Comparison of ENCODE assay signal across 14 cellular contexts in the genomic region with DNA sequence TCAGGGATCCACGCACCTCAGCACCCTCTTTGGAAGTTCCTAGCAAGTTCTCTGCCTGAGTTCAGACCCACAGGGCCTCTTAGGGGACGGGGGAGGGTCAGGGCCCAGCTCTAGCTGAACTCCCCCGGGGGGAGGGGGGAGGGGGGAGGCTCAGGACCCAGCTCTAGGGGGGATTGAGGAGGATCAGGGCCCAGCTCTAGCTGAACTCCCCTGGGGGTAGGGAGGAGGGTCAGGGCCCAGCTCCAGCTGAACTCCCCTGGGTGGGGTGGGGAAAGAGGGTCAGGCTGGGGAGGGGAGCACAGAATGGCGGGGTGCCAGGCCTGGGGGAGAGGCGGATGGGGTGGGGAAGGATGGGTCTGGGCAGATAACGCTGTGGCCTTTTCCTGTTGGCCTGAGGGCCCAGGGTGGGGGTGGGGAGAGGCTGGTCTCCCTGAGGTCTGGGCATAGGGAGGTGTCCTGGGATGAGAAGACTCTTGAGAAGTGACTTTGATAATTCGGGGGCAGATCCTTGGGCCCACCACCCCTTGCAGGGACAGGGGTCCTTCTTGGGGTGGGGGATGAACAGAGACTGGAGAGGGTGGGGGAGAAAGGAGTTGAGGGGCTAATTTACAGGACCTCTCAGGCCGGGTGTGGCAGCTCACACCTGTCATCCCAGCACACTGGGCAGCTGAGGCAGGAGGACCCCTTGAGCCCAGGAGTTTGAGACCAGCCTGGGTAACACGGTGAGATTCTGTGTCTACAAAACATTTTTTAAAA. TPM values are rescaled to one million over a fixed set of nuclear protein-coding genes. Genes with fewer than 3 reads are reported as not detected.
A peak's percentile ranks its signal among the peaks of the same experiment; 100 is the strongest.
DNase-seq lines count a peak whose midpoint lies in the region; ATAC-seq, FAIRE-seq and TF ChIP-seq lines count a peak whose summit lies in the region.
"Had no signal": no experiment of that assay in that cellular context is flagged by ENCODE, and none has a peak within 500 bp of the region (broad histone marks: within the 10 kb centered on the region; RNA-seq: fewer than 3 reads in every experiment).

No MANE protein-coding gene starts in this region.

- no peaks in the 10 kb centered on the region for H3K27me3 ChIP-seq in HepG2 (ENCODE audit: control insufficient read depth in 1 of 2, insufficient read depth in 2 of 2, low read length in 2 of 2)
- H3K27me3 ChIP-seq: dorsolateral prefrontal cortex had no signal

- H3K36me3 ChIP-seq in HepG2 (replicated peaks in 1 of 2; ENCODE audit: control insufficient read depth in 1 of 2, insufficient read depth in 2 of 2, low read length in 2 of 2) = no peaks in the 10 kb centered on the region

- H3K4me2 ChIP-seq in A549 (peak overlapping the region; percentile 53), HepG2 (ENCODE audit: low read depth, low read length) (peak overlapping the region; percentile 43)

- no peaks in the 10 kb centered on the region for H3K9me3 ChIP-seq in A549
- H3K9me3 ChIP-seq in HepG2 (ENCODE audit: low read length) = no peaks in the 10 kb centered on the region

- no peak overlapping the region for H2AFZ ChIP-seq in HepG2 (ENCODE audit: low read length)

- H3K4me3 ChIP-seq in A549 = no peak overlapping the region
- peak overlapping the region in 1 of 3 experiments; percentile 38; a peak in 1 of 6 replicates for H3K4me3 ChIP-seq in HepG2 (replicated peaks in 1 of 3; ENCODE audit: insufficient read depth in 1 of 3, low read depth in 2 of 3, low read length in 3 of 3)
- H3K4me3 ChIP-seq: dorsolateral prefrontal cortex had no signal

- TF ChIP-seq RAD21 in A549 (conservative IDR thresholded peaks at IDR 0.05 in 1 of 2, IDR thresholded peaks at IDR 0.05 in 1 of 2) = no peak; a peak in 1 of 5 replicates
- TF ChIP-seq RAD21 in HepG2 (CRISPR knock-in tag; IDR thresholded peaks at IDR 0.05) = no peak

- ATAC-seq in A549 (peak; percentile 44 to 45; a peak in 5 of 6 replicates), HepG2 (no peak), GM18519 (IDR thresholded peaks at IDR 0.05; ENCODE audit: low FRiP score, unreplicated experiment) (no peak), GM21619 (IDR thresholded peaks at IDR 0.05; ENCODE audit: unreplicated experiment) (no peak)
- ATAC-seq: T-cell had no signal

- H3K79me2 ChIP-seq in HepG2 (ENCODE audit: insufficient read depth, low read length) = no peaks in the 10 kb centered on the region

- no peak for FAIRE-seq in A549 (lab: Jason Lieb, UNC)
- FAIRE-seq in HepG2 (lab: Jason Lieb, UNC) = no peak
- FAIRE-seq: urothelium cell line had no signal

- TF ChIP-seq POLR2A in A549 (IDR thresholded peaks at IDR 0.05; ENCODE audit: low read length) = no peak; the same call in 1 of the 2 replicates
- no peak for TF ChIP-seq POLR2A in HepG2 (IDR thresholded peaks at IDR 0.05; ENCODE audit: insufficient read depth in 1 of 2, low read depth in 2 of 2, low read length in 2 of 2)

- CTCF ChIA-PET in A549 (lab: Yijun Ruan, JAX) = interaction anchor here (0.6 to 0.8 kb wide), 2 partner anchors 18 to 21 kb away, joined by 3 read pairs; no protein-coding TSS in a partner anchor
- CTCF ChIA-PET in HepG2 (lab: Yijun Ruan, JAX; ENCODE audit: low intra/inter-chr PET ratio, low total read pairs) = no interaction called here

- H3K27ac ChIP-seq in A549 (peak overlapping the region; percentile 63 to 93), HepG2 (ENCODE audit: extremely low read length, insufficient read depth, low read length) (no peak overlapping the region)

- POLR2A ChIA-PET in A549 (lab: Yijun Ruan, JAX) (no interaction called here), HepG2 (lab: Yijun Ruan, JAX) (interaction anchor here (1.1 kb wide), 1 partner anchor 10 kb away, joined by 4 read pairs; no protein-coding TSS in a partner anchor)

- WGBS in A549 (ENCODE audit: missing lambda C conversion rate) = 54% methylated on average over 2 of the region's 9 CpGs
- 21% methylated on average over 7 of the region's 9 CpGs for WGBS in HepG2 (ENCODE audit: low lambda C conversion rate)

- H3K9ac ChIP-seq in HepG2 (ENCODE audit: insufficient read depth, low read depth, low read length) = peak overlapping the region; percentile 10; the same call in 1 of the 2 replicates

- in situ Hi-C loops in HepG2 (cut with HindIII; ENCODE audit: extremely low pct_ligation_motif_present, low pct_unique_long_range_greater_than_20kb) = no loop called here

- BruUV-seq in HepG2 (replicated peaks; lab: Mats Ljungman, UMichigan) = no TSS peak

- H3K4me1 ChIP-seq in A549 = peaks cover 36% of the 10 kb centered on the region
- H3K4me1 ChIP-seq in HepG2 (ENCODE audit: insufficient read depth, low read length) = peaks cover 77% of the 10 kb centered on the region

- DNase-seq in A549 (ENCODE audit: low read depth in 1 of 2, low spot score in 1 of 2) (peak in 1 of 2 experiments; percentile 52), UCSD-AML1 (lab: John Stamatoyannopoulos, UW; ENCODE audit: unreplicated experiment) (peak; percentile 60), HepG2 (ENCODE audit: low spot score) (no peak), COLO829 (ENCODE audit: low spot score) (no peak)
- DNase-seq: activated naive CD8-positive, alpha-beta T cell treated with anti-CD3 and anti-CD28 coated beads, Interleukin-2, amount 10 ng/mL, durations not matched to agents 7 days and 5 days; dorsolateral prefrontal cortex; NCI-H1105 treated with DMSO at 0.1 percent for 48 hours; NCI-H774; retina; T-cell had no signal

- TF ChIP-seq CTCF in A549 (IDR thresholded peaks at IDR 0.05) = no peak
- no peak for TF ChIP-seq CTCF in HepG2 (CRISPR knock-in tag; IDR thresholded peaks at IDR 0.05)

- H4K20me1 ChIP-seq in HepG2 (ENCODE audit: insufficient read depth, low read length) = no peaks in the 10 kb centered on the region

- intact Hi-C loops in HepG2 (cut with micrococcal nuclease; ENCODE audit: unreplicated experiment) = no loop called here

- TF ChIP-seq EP300 in A549 (IDR thresholded peaks at IDR 0.05) (0 out of 5 replicates have a peak, but pooled peaks of 1 of the 2 experiments have one; percentile 9), HepG2 (IDR thresholded peaks at IDR 0.05; ENCODE audit: low read depth in 2 of 2, low read length in 2 of 2) (no peak), HepG2 (CRISPR knock-in tag; IDR thresholded peaks at IDR 0.05; ENCODE audit: borderline replicate concordance) (no peak)

RNA-seq across cellular contexts. Expression of a gene that starts 5.5 kb away (rescaled TPM):
- polyA plus RNA-seq in A549 (2011; rRNA removed) = 144 and 207 TPM in 2 replicates
- polyA plus RNA-seq in A549 (2012; cell fraction: cytosol; rRNA removed) = 326 and 379 TPM in 2 replicates
- polyA plus RNA-seq in A549 (2012; cell fraction: nucleus; rRNA removed) = 472 and 807 TPM in 2 replicates
- polyA plus RNA-seq in A549 (2017; fragmentation: RNase III; extraction: RNeasy Plus Mini Kit Qiagen cat#74134 plus additional on column Dnase treatment) = 264 to 299 TPM (median 285 TPM) in 3 replicates
- polyA minus RNA-seq in A549 (2011; rRNA and poly(A)+ RNA removed) = 224 and 254 TPM in 2 replicates
- 188 and 195 TPM in 2 replicates for total RNA-seq in HepG2 (2016; rRNA removed; fragmentation: Illumina TruSeq; extraction: Trizol)
- total RNA-seq in HepG2 (2016; cell fraction: cytosol; rRNA removed; fragmentation: Illumina TruSeq; extraction: Trizol; ENCODE audit: low read depth) = 49.8 and 51.1 TPM in 2 replicates
- 161 and 198 TPM in 2 replicates for total RNA-seq in HepG2 (2016; cell fraction: insoluble cytoplasmic fraction; rRNA removed; fragmentation: Illumina TruSeq; extraction: Trizol)
- 106 and 109 TPM in 2 replicates for total RNA-seq in HepG2 (2016; cell fraction: membrane; rRNA removed; fragmentation: Illumina TruSeq; extraction: Trizol)
- total RNA-seq in HepG2 (2016; cell fraction: nucleus; rRNA removed; fragmentation: Illumina TruSeq; extraction: Trizol) = 117 and 125 TPM in 2 replicates
- 288 and 314 TPM in 2 replicates for polyA plus RNA-seq in HepG2 (2011; rRNA removed)
- polyA plus RNA-seq in HepG2 (2011; cell fraction: cytosol; rRNA removed) = 80.5 and 107 TPM in 2 replicates
- polyA plus RNA-seq in HepG2 (2011; cell fraction: nucleus; rRNA removed) = 339 and 475 TPM in 2 replicates
- polyA plus RNA-seq in HepG2 (2012) = 291 and 347 TPM in 2 replicates
- polyA plus RNA-seq in HepG2 (2016; cell fraction: cytosol; fragmentation: Illumina TruSeq; extraction: Trizol; ENCODE audit: low read depth) = 51.1 and 55.1 TPM in 2 replicates
- 208 and 235 TPM in 2 replicates for polyA plus RNA-seq in HepG2 (2016; cell fraction: insoluble cytoplasmic fraction; fragmentation: Illumina TruSeq; extraction: Trizol; ENCODE audit: low read depth)
- polyA plus RNA-seq in HepG2 (2016; cell fraction: membrane; fragmentation: Illumina TruSeq; extraction: Trizol; ENCODE audit: low read depth) = 112 TPM in 2 replicates
- polyA plus RNA-seq in HepG2 (2016; cell fraction: nucleus; fragmentation: Illumina TruSeq; extraction: Trizol; ENCODE audit: insufficient read depth, low read depth) = 264 and 280 TPM in 2 replicates
- polyA minus RNA-seq in HepG2 (2011; rRNA and poly(A)+ RNA removed; ENCODE audit: low replicate concordance) = 302 and 434 TPM in 2 replicates
- polyA minus RNA-seq in HepG2 (2011; cell fraction: cytosol; rRNA and poly(A)+ RNA removed) = 155 and 182 TPM in 2 replicates
- 142 and 164 TPM in 2 replicates for polyA minus RNA-seq in HepG2 (2011; cell fraction: nucleus; rRNA and poly(A)+ RNA removed)

RNA-seq across cellular contexts. Expression of a gene that starts 30.0 kb away (rescaled TPM):
- polyA plus RNA-seq in A549 (2011; rRNA removed) = 2.6 and 3.2 TPM in 2 replicates
- polyA plus RNA-seq in A549 (2012; cell fraction: cytosol; rRNA removed) = 4.1 and 7.6 TPM in 2 replicates
- 9.8 and 12.3 TPM in 2 replicates for polyA plus RNA-seq in A549 (2012; cell fraction: nucleus; rRNA removed)
- polyA plus RNA-seq in A549 (2017; fragmentation: RNase III; extraction: RNeasy Plus Mini Kit Qiagen cat#74134 plus additional on column Dnase treatment) = 3.5 to 4.2 TPM (median 3.7 TPM) in 3 replicates
- polyA minus RNA-seq in A549 (2011; rRNA and poly(A)+ RNA removed) = 4.2 and 6.4 TPM in 2 replicates
- total RNA-seq in HepG2 (2016; rRNA removed; fragmentation: Illumina TruSeq; extraction: Trizol) = 0.07 TPM in 1 of 2 replicates, not detected in the other
- total RNA-seq in HepG2 (2016; cell fraction: cytosol; rRNA removed; fragmentation: Illumina TruSeq; extraction: Trizol; ENCODE audit: low read depth) = not detected in 2 replicates
- 0.09 TPM in 1 of 2 replicates, not detected in the other for total RNA-seq in HepG2 (2016; cell fraction: insoluble cytoplasmic fraction; rRNA removed; fragmentation: Illumina TruSeq; extraction: Trizol)
- not detected in 2 replicates for total RNA-seq in HepG2 (2016; cell fraction: membrane; rRNA removed; fragmentation: Illumina TruSeq; extraction: Trizol)
- not detected in 2 replicates for total RNA-seq in HepG2 (2016; cell fraction: nucleus; rRNA removed; fragmentation: Illumina TruSeq; extraction: Trizol)
- polyA plus RNA-seq in HepG2 (2011; rRNA removed) = 0.16 and 0.17 TPM in 2 replicates
- polyA plus RNA-seq in HepG2 (2011; cell fraction: cytosol; rRNA removed) = 0.14 and 0.19 TPM in 2 replicates
- polyA plus RNA-seq in HepG2 (2011; cell fraction: nucleus; rRNA removed) = 0.19 and 0.34 TPM in 2 replicates
- 0.27 TPM in 1 of 2 replicates, not detected in the other for polyA plus RNA-seq in HepG2 (2012)
- polyA plus RNA-seq in HepG2 (2016; cell fraction: cytosol; fragmentation: Illumina TruSeq; extraction: Trizol; ENCODE audit: low read depth) = not detected in 2 replicates
- polyA plus RNA-seq in HepG2 (2016; cell fraction: insoluble cytoplasmic fraction; fragmentation: Illumina TruSeq; extraction: Trizol; ENCODE audit: low read depth) = not detected in 2 replicates
- not detected in 2 replicates for polyA plus RNA-seq in HepG2 (2016; cell fraction: membrane; fragmentation: Illumina TruSeq; extraction: Trizol; ENCODE audit: low read depth)
- not detected in 2 replicates for polyA plus RNA-seq in HepG2 (2016; cell fraction: nucleus; fragmentation: Illumina TruSeq; extraction: Trizol; ENCODE audit: insufficient read depth, low read depth)
- 0.16 and 0.22 TPM in 2 replicates for polyA minus RNA-seq in HepG2 (2011; rRNA and poly(A)+ RNA removed; ENCODE audit: low replicate concordance)
- not detected in 2 replicates for polyA minus RNA-seq in HepG2 (2011; cell fraction: cytosol; rRNA and poly(A)+ RNA removed)
- polyA minus RNA-seq in HepG2 (2011; cell fraction: nucleus; rRNA and poly(A)+ RNA removed) = not detected in 2 replicates
- total RNA-seq: activated naive CD8-positive, alpha-beta T cell treated with anti-CD3 and anti-CD28 coated beads, Interleukin-2, amount 10 ng/mL, durations not matched to agents 7 days and 5 days had no signal

RNA-seq across cellular contexts. Expression of a gene that starts 35.9 kb away (rescaled TPM):
- 0.15 and 0.31 TPM in 2 replicates for polyA plus RNA-seq in A549 (2011; rRNA removed)
- polyA plus RNA-seq in A549 (2012; cell fraction: cytosol; rRNA removed) = 0.16 and 0.26 TPM in 2 replicates
- 4.7 and 5.9 TPM in 2 replicates for polyA plus RNA-seq in A549 (2012; cell fraction: nucleus; rRNA removed)
- polyA plus RNA-seq in A549 (2017; fragmentation: RNase III; extraction: RNeasy Plus Mini Kit Qiagen cat#74134 plus additional on column Dnase treatment) = 0.26 to 0.55 TPM (median 0.32 TPM) in 3 replicates
- not detected in 2 replicates for polyA minus RNA-seq in A549 (2011; rRNA and poly(A)+ RNA removed)
- not detected in 2 replicates for total RNA-seq in HepG2 (2016; rRNA removed; fragmentation: Illumina TruSeq; extraction: Trizol)
- not detected in 2 replicates for total RNA-seq in HepG2 (2016; cell fraction: cytosol; rRNA removed; fragmentation: Illumina TruSeq; extraction: Trizol; ENCODE audit: low read depth)
- not detected in 2 replicates for total RNA-seq in HepG2 (2016; cell fraction: insoluble cytoplasmic fraction; rRNA removed; fragmentation: Illumina TruSeq; extraction: Trizol)
- not detected in 2 replicates for total RNA-seq in HepG2 (2016; cell fraction: membrane; rRNA removed; fragmentation: Illumina TruSeq; extraction: Trizol)
- total RNA-seq in HepG2 (2016; cell fraction: nucleus; rRNA removed; fragmentation: Illumina TruSeq; extraction: Trizol) = not detected in 2 replicates
- 0.08 TPM in 1 of 2 replicates, not detected in the other for polyA plus RNA-seq in HepG2 (2011; rRNA removed)
- not detected in 2 replicates for polyA plus RNA-seq in HepG2 (2011; cell fraction: cytosol; rRNA removed)
- not detected in 2 replicates for polyA plus RNA-seq in HepG2 (2011; cell fraction: nucleus; rRNA removed)
- not detected in 2 replicates for polyA plus RNA-seq in HepG2 (2012)
- polyA plus RNA-seq in HepG2 (2016; cell fraction: cytosol; fragmentation: Illumina TruSeq; extraction: Trizol; ENCODE audit: low read depth) = not detected in 2 replicates
- not detected in 2 replicates for polyA plus RNA-seq in HepG2 (2016; cell fraction: insoluble cytoplasmic fraction; fragmentation: Illumina TruSeq; extraction: Trizol; ENCODE audit: low read depth)
- not detected in 2 replicates for polyA plus RNA-seq in HepG2 (2016; cell fraction: membrane; fragmentation: Illumina TruSeq; extraction: Trizol; ENCODE audit: low read depth)
- polyA plus RNA-seq in HepG2 (2016; cell fraction: nucleus; fragmentation: Illumina TruSeq; extraction: Trizol; ENCODE audit: insufficient read depth, low read depth) = not detected in 2 replicates
- polyA minus RNA-seq in HepG2 (2011; rRNA and poly(A)+ RNA removed; ENCODE audit: low replicate concordance) = not detected in 2 replicates
- not detected in 2 replicates for polyA minus RNA-seq in HepG2 (2011; cell fraction: cytosol; rRNA and poly(A)+ RNA removed)
- not detected in 2 replicates for polyA minus RNA-seq in HepG2 (2011; cell fraction: nucleus; rRNA and poly(A)+ RNA removed)
- total RNA-seq: glomerular endothelial cell had no signal

RNA-seq across cellular contexts. Expression of a gene that starts 40.9 kb away (rescaled TPM):
- 38.3 and 46.5 TPM in 2 replicates for polyA plus RNA-seq in A549 (2011; rRNA removed)
- polyA plus RNA-seq in A549 (2012; cell fraction: cytosol; rRNA removed) = 44.9 and 58.4 TPM in 2 replicates
- polyA plus RNA-seq in A549 (2012; cell fraction: nucleus; rRNA removed) = 75.9 and 95.3 TPM in 2 replicates
- polyA plus RNA-seq in A549 (2017; fragmentation: RNase III; extraction: RNeasy Plus Mini Kit Qiagen cat#74134 plus additional on column Dnase treatment) = 56.9 to 62.7 TPM (median 61.4 TPM) in 3 replicates
- 43.2 and 57.3 TPM in 2 replicates for polyA minus RNA-seq in A549 (2011; rRNA and poly(A)+ RNA removed)
- 1.1 and 1.3 TPM in 2 replicates for total RNA-seq in HepG2 (2016; rRNA removed; fragmentation: Illumina TruSeq; extraction: Trizol)
- total RNA-seq in HepG2 (2016; cell fraction: cytosol; rRNA removed; fragmentation: Illumina TruSeq; extraction: Trizol; ENCODE audit: low read depth) = 0.30 and 0.35 TPM in 2 replicates
- total RNA-seq in HepG2 (2016; cell fraction: insoluble cytoplasmic fraction; rRNA removed; fragmentation: Illumina TruSeq; extraction: Trizol) = 0.77 and 1.3 TPM in 2 replicates
- 0.77 and 0.96 TPM in 2 replicates for total RNA-seq in HepG2 (2016; cell fraction: membrane; rRNA removed; fragmentation: Illumina TruSeq; extraction: Trizol)
- 0.78 and 0.99 TPM in 2 replicates for total RNA-seq in HepG2 (2016; cell fraction: nucleus; rRNA removed; fragmentation: Illumina TruSeq; extraction: Trizol)
- 0.67 and 0.71 TPM in 2 replicates for polyA plus RNA-seq in HepG2 (2011; rRNA removed)
- polyA plus RNA-seq in HepG2 (2011; cell fraction: cytosol; rRNA removed) = 0.53 and 0.71 TPM in 2 replicates
- 0.81 and 0.85 TPM in 2 replicates for polyA plus RNA-seq in HepG2 (2011; cell fraction: nucleus; rRNA removed)
- 2.1 and 3.1 TPM in 2 replicates for polyA plus RNA-seq in HepG2 (2012)
- polyA plus RNA-seq in HepG2 (2016; cell fraction: cytosol; fragmentation: Illumina TruSeq; extraction: Trizol; ENCODE audit: low read depth) = 0.23 and 0.32 TPM in 2 replicates
- 1.2 and 1.5 TPM in 2 replicates for polyA plus RNA-seq in HepG2 (2016; cell fraction: insoluble cytoplasmic fraction; fragmentation: Illumina TruSeq; extraction: Trizol; ENCODE audit: low read depth)
- 0.40 and 0.79 TPM in 2 replicates for polyA plus RNA-seq in HepG2 (2016; cell fraction: membrane; fragmentation: Illumina TruSeq; extraction: Trizol; ENCODE audit: low read depth)
- polyA plus RNA-seq in HepG2 (2016; cell fraction: nucleus; fragmentation: Illumina TruSeq; extraction: Trizol; ENCODE audit: insufficient read depth, low read depth) = 1.2 and 1.6 TPM in 2 replicates
- polyA minus RNA-seq in HepG2 (2011; rRNA and poly(A)+ RNA removed; ENCODE audit: low replicate concordance) = 1.2 and 37.0 TPM in 2 replicates
- 0.62 and 0.99 TPM in 2 replicates for polyA minus RNA-seq in HepG2 (2011; cell fraction: cytosol; rRNA and poly(A)+ RNA removed)
- 0.37 and 0.39 TPM in 2 replicates for polyA minus RNA-seq in HepG2 (2011; cell fraction: nucleus; rRNA and poly(A)+ RNA removed)
- total RNA-seq: activated naive CD8-positive, alpha-beta T cell treated with anti-CD3 and anti-CD28 coated beads, Interleukin-2, amount 10 ng/mL, durations not matched to agents 7 days and 5 days had no signal

RNA-seq across cellular contexts. Expression of a gene that starts 49.0 kb away (rescaled TPM):
- polyA plus RNA-seq in A549 (2011; rRNA removed) (0.21 and 0.36 TPM in 2 replicates), A549 (2017; fragmentation: RNase III; extraction: RNeasy Plus Mini Kit Qiagen cat#74134 plus additional on column Dnase treatment) (0.18 to 0.39 TPM (median 0.24 TPM) in 3 replicates), HepG2 (2011; rRNA removed) (0.10 TPM in 1 of 2 replicates, not detected in the other)
- polyA plus RNA-seq in A549 (2012; cell fraction: cytosol; rRNA removed) = 0.53 and 0.69 TPM in 2 replicates
- 0.34 and 0.65 TPM in 2 replicates for polyA plus RNA-seq in A549 (2012; cell fraction: nucleus; rRNA removed)
- polyA minus RNA-seq in A549 (2011; rRNA and poly(A)+ RNA removed) = 0.44 TPM in 1 of 2 replicates, not detected in the other
- not detected in 2 replicates for total RNA-seq in HepG2 (2016; rRNA removed; fragmentation: Illumina TruSeq; extraction: Trizol)
- total RNA-seq in HepG2 (2016; cell fraction: cytosol; rRNA removed; fragmentation: Illumina TruSeq; extraction: Trizol; ENCODE audit: low read depth) = not detected in 2 replicates
- not detected in 2 replicates for total RNA-seq in HepG2 (2016; cell fraction: insoluble cytoplasmic fraction; rRNA removed; fragmentation: Illumina TruSeq; extraction: Trizol)
- not detected in 2 replicates for total RNA-seq in HepG2 (2016; cell fraction: membrane; rRNA removed; fragmentation: Illumina TruSeq; extraction: Trizol)
- not detected in 2 replicates for total RNA-seq in HepG2 (2016; cell fraction: nucleus; rRNA removed; fragmentation: Illumina TruSeq; extraction: Trizol)
- polyA plus RNA-seq in HepG2 (2011; cell fraction: cytosol; rRNA removed) = 0.17 TPM in 1 of 2 replicates, not detected in the other
- polyA plus RNA-seq in HepG2 (2011; cell fraction: nucleus; rRNA removed) = 0.14 and 0.16 TPM in 2 replicates
- not detected in 2 replicates for polyA plus RNA-seq in HepG2 (2012)
- not detected in 2 replicates for polyA plus RNA-seq in HepG2 (2016; cell fraction: cytosol; fragmentation: Illumina TruSeq; extraction: Trizol; ENCODE audit: low read depth)
- not detected in 2 replicates for polyA plus RNA-seq in HepG2 (2016; cell fraction: insoluble cytoplasmic fraction; fragmentation: Illumina TruSeq; extraction: Trizol; ENCODE audit: low read depth)
- not detected in 2 replicates for polyA plus RNA-seq in HepG2 (2016; cell fraction: membrane; fragmentation: Illumina TruSeq; extraction: Trizol; ENCODE audit: low read depth)
- polyA plus RNA-seq in HepG2 (2016; cell fraction: nucleus; fragmentation: Illumina TruSeq; extraction: Trizol; ENCODE audit: insufficient read depth, low read depth) = not detected in 2 replicates
- polyA minus RNA-seq in HepG2 (2011; rRNA and poly(A)+ RNA removed; ENCODE audit: low replicate concordance) = 0.14 TPM in 1 of 2 replicates, not detected in the other
- not detected in 2 replicates for polyA minus RNA-seq in HepG2 (2011; cell fraction: cytosol; rRNA and poly(A)+ RNA removed)
- polyA minus RNA-seq in HepG2 (2011; cell fraction: nucleus; rRNA and poly(A)+ RNA removed) = not detected in 2 replicates
- total RNA-seq: activated naive CD8-positive, alpha-beta T cell treated with anti-CD3 and anti-CD28 coated beads, Interleukin-2, amount 10 ng/mL, durations not matched to agents 7 days and 5 days; glomerular endothelial cell had no signal

Comparison
In these comparisons a context has a peak if more than half of its experiments do, and no peak if none do; other contexts are left out.
1. ATAC-seq: peak in A549 (2 of 2); none in HepG2 (single experiment), GM18519 (single experiment) and GM21619 (single experiment).